28 cellular contexts compared by ENCODE assay signal in genomic region chr18:7165846-7166393, GRCh38. TPM values are rescaled to one million over a fixed set of nuclear protein-coding genes. Genes with fewer than 3 reads are reported as not detected.
"Had no signal": no experiment of that assay in that cellular context is flagged by ENCODE, and none has a peak within 500 bp of the region (broad histone marks: within the 10 kb centered on the region; RNA-seq: fewer than 3 reads in every experiment).

No MANE protein-coding gene starts in this region.

- H3K9me3 Mint-ChIP-seq: dendritic cell treated with granulocyte-macrophage colony-stimulating factor and Interleukin-4, amounts not matched to agents 40 ng/mL and 50 ng/mL, for 4 days; mesothelial cell of epicardium; natural killer cell treated with Interleukin-12 subunit alpha and Interleukin-12 subunit beta and Interleukin-15 and Interleukin-18, amount 100 ng/mL, for 72 hours; neural crest cell; stimulated activated naive CD8-positive, alpha-beta T cell treated with anti-CD3 and anti-CD28 coated beads, Interleukin-15, Interleukin-2, amounts not matched to agents 100 ng/mL and 50 ng/mL, for 24 hours had no signal

- H3K36me3 ChIP-seq: colonic mucosa, esophagus muscularis mucosa, gastroesophageal sphincter, heart left ventricle, left lung, neutrophil, prostate gland, right atrium auricular region, thoracic aorta, tibial nerve, upper lobe of right lung, vagina had no signal

- H3K27me3 Mint-ChIP-seq: dendritic cell treated with granulocyte-macrophage colony-stimulating factor and Interleukin-4, amounts not matched to agents 40 ng/mL and 50 ng/mL, for 4 days; natural killer cell treated with Interleukin-12 subunit alpha and Interleukin-12 subunit beta and Interleukin-15 and Interleukin-18, amount 100 ng/mL, for 72 hours; stimulated activated naive B cell treated with anti-CD40 and anti-IgM and Interleukin-4, amounts not matched to agents 10 μg/mL and 1 μg/mL and 100 μg/mL, for 72 hours; stimulated activated naive CD8-positive, alpha-beta T cell treated with anti-CD3 and anti-CD28 coated beads, Interleukin-15, Interleukin-2, amounts not matched to agents 100 ng/mL and 50 ng/mL, for 24 hours had no signal

- H3K4me1 Mint-ChIP-seq: naive B cell; stimulated activated naive B cell treated with anti-CD40 and anti-IgM and Interleukin-4, amounts not matched to agents 10 μg/mL and 1 μg/mL and 100 μg/mL, for 72 hours had no signal

- H3K4me3 Mint-ChIP-seq: dendritic cell treated with granulocyte-macrophage colony-stimulating factor and Interleukin-4, amounts not matched to agents 40 ng/mL and 50 ng/mL, for 4 days; mesothelial cell of epicardium; natural killer cell treated with Interleukin-12 subunit alpha and Interleukin-12 subunit beta and Interleukin-15 and Interleukin-18, amount 100 ng/mL, for 72 hours; neural crest cell; stimulated activated naive B cell treated with anti-CD40 and anti-IgM and Interleukin-4, amounts not matched to agents 10 μg/mL and 1 μg/mL and 100 μg/mL, for 72 hours; stimulated activated naive CD8-positive, alpha-beta T cell treated with anti-CD3 and anti-CD28 coated beads, Interleukin-15, Interleukin-2, amounts not matched to agents 100 ng/mL and 50 ng/mL, for 24 hours had no signal

- H3K27ac Mint-ChIP-seq: dendritic cell treated with granulocyte-macrophage colony-stimulating factor and Interleukin-4, amounts not matched to agents 40 ng/mL and 50 ng/mL, for 4 days; mesothelial cell of epicardium; naive B cell; natural killer cell treated with Interleukin-12 subunit alpha and Interleukin-12 subunit beta and Interleukin-15 and Interleukin-18, amount 100 ng/mL, for 72 hours; stimulated activated naive B cell treated with anti-CD40 and anti-IgM and Interleukin-4, amounts not matched to agents 10 μg/mL and 1 μg/mL and 100 μg/mL, for 72 hours; stimulated activated naive CD8-positive, alpha-beta T cell treated with anti-CD3 and anti-CD28 coated beads, Interleukin-15, Interleukin-2, amounts not matched to agents 100 ng/mL and 50 ng/mL, for 24 hours had no signal

- FAIRE-seq: endothelial cell of umbilical vein had no signal

- H3K27ac ChIP-seq: colonic mucosa, esophagus muscularis mucosa, foreskin keratinocyte, gastroesophageal sphincter, heart left ventricle, hepatocyte, left lung, neutrophil, prostate gland, right atrium auricular region, thoracic aorta, tibial nerve, upper lobe of right lung, vagina had no signal

- H3K4me1 ChIP-seq: colonic mucosa, esophagus muscularis mucosa, foreskin keratinocyte, gastroesophageal sphincter, heart left ventricle, left lung, prostate gland, right atrium auricular region, tibial nerve, upper lobe of right lung, vagina had no signal

- H3K27me3 ChIP-seq: colonic mucosa, foreskin keratinocyte, hepatocyte, left lung, neutrophil, right atrium auricular region, tibial nerve, vagina had no signal

- H3K36me3 Mint-ChIP-seq: mesothelial cell of epicardium; naive B cell; natural killer cell treated with Interleukin-12 subunit alpha and Interleukin-12 subunit beta and Interleukin-15 and Interleukin-18, amount 100 ng/mL, for 72 hours; stimulated activated naive B cell treated with anti-CD40 and anti-IgM and Interleukin-4, amounts not matched to agents 10 μg/mL and 1 μg/mL and 100 μg/mL, for 72 hours had no signal

- DNase-seq: colonic mucosa; effector CD8-positive, alpha-beta T cell; heart left ventricle; left cardiac atrium; left lung; mesenchymal stem cell; mucosa of descending colon; naive B cell; stimulated activated CD4-positive, alpha-beta T cell treated with anti-CD3 and anti-CD28 coated beads, Interleukin-4, amount 100 ng/mL, for 4 hours; stimulated activated naive B cell treated with anti-CD40 and anti-IgM and Interleukin-4, amounts not matched to agents 10 μg/mL and 1 μg/mL and 100 μg/mL, for 72 hours; upper lobe of right lung had no signal

- H3K4me3 ChIP-seq: colonic mucosa, esophagus muscularis mucosa, gastroesophageal sphincter, heart left ventricle, hepatocyte, left lung, mucosa of descending colon, prostate gland, right atrium auricular region, smooth muscle cell, thoracic aorta, tibial nerve, upper lobe of right lung, vagina had no signal

- H3K9me3 ChIP-seq: colonic mucosa, esophagus muscularis mucosa, gastroesophageal sphincter, heart left ventricle, left lung, mucosa of descending colon, neutrophil, prostate gland, right atrium auricular region, thoracic aorta, tibial nerve, upper lobe of right lung, vagina had no signal

RNA-seq across cellular contexts. Expression of gene LAMA1, which starts 48.3 kb away (rescaled TPM):
- total RNA-seq: endothelial cell of umbilical vein; natural killer cell treated with Interleukin-12 subunit alpha and Interleukin-12 subunit beta and Interleukin-15 and Interleukin-18, amount 100 ng/mL, for 72 hours had no signal
